10 cellular contexts compared by ENCODE assay signal in genomic region chrX:71637848-71638247, GRCh38. TPM values are rescaled to one million over a fixed set of nuclear protein-coding genes. Genes with fewer than 3 reads are reported as not detected.
DNase-seq lines count a peak whose midpoint lies in the region; ATAC-seq, FAIRE-seq and TF ChIP-seq lines count a peak whose summit lies in the region.
"Had no signal": no experiment of that assay in that cellular context is flagged by ENCODE, and none has a peak within 500 bp of the region (broad histone marks: within the 10 kb centered on the region; RNA-seq: fewer than 3 reads in every experiment).

No MANE protein-coding gene starts in this region.

- CTCF ChIA-PET in GM12878 (lab: Yijun Ruan, JAX), result interaction anchor here (1.3 to 2.8 kb wide), 3 partner anchors 13 to 20 kb away, joined by 4 to 16 read pairs (median 6); no protein-coding TSS in a partner anchor

- H3K27ac ChIP-seq in GM12878 (ENCODE audit: control insufficient read depth, insufficient read depth), result peak overlapping the region; percentile 83
- no peak overlapping the region for H3K27ac ChIP-seq in osteoblast (ENCODE audit: low read depth, low read length)

- H3K9ac ChIP-seq in GM12878 (ENCODE audit: control insufficient read depth, insufficient read depth, low read length), result peak overlapping the region; percentile 49; the same call in 1 of the 2 replicates

- H4K20me1 ChIP-seq in GM12878 (ENCODE audit: control insufficient read depth, insufficient read depth) (no peaks in the 10 kb centered on the region), osteoblast (ENCODE audit: insufficient read depth, low read length) (peaks cover 4% of the 10 kb centered on the region)

- FAIRE-seq in GM12878 (lab: Jason Lieb, UNC), result no peak

- RAD21 ChIA-PET in GM12878 (lab: Charles Lee; ENCODE audit: unreplicated experiment), result interaction anchor here (0.9 to 4.3 kb wide), 6 partner anchors 12 to 104 kb away, joined by 3 to 44 read pairs (median 8); partner anchors contain the start of genes CXCR3 and OGT

- H3K4me1 ChIP-seq in GM12878 (ENCODE audit: control insufficient read depth, insufficient read depth, low read length) (peaks cover 21% of the 10 kb centered on the region), osteoblast (ENCODE audit: insufficient read depth, low read length) (peaks cover 13% of the 10 kb centered on the region)

- peak overlapping the region; percentile 22 for H2AFZ ChIP-seq in GM12878 (ENCODE audit: control insufficient read depth, low read depth, low read length)
- H2AFZ ChIP-seq in osteoblast (ENCODE audit: low read length), result peak overlapping the region; percentile 6

- no peak for TF ChIP-seq CTCF in GM12865 (IDR thresholded peaks at IDR 0.05; ENCODE audit: insufficient read depth, low read depth, low read length, missing control alignments)
- no peak for TF ChIP-seq CTCF in GM12878 (IDR thresholded peaks at IDR 0.05 in 2 of 3, conservative IDR thresholded peaks at IDR 0.05 in 1 of 3; ENCODE audit: control insufficient read depth in 2 of 3, extremely low read depth in 1 of 3, insufficient read depth in 1 of 3, low read depth in 3 of 3, low read length in 3 of 3)
- no peak for TF ChIP-seq CTCF in osteoblast (IDR thresholded peaks at IDR 0.05; ENCODE audit: extremely low read depth, low read depth, low read length)

- in situ Hi-C loops in GM12878 (cut with MboI), result no loop called here

- no peaks in the 10 kb centered on the region for H3K79me2 ChIP-seq in GM12878 (ENCODE audit: control insufficient read depth, insufficient read depth, low read length)
- H3K79me2 ChIP-seq in osteoblast (ENCODE audit: insufficient read depth, low read length), result no peaks in the 10 kb centered on the region

- no TSS peak for BruUV-seq in GM12878 (replicated peaks; lab: Mats Ljungman, UMichigan)

- 0 out of 4 replicates have a peak, but pooled peaks of 1 of the 2 experiments have one; percentile 11 for TF ChIP-seq EP300 in GM12878 (IDR thresholded peaks at IDR 0.05; ENCODE audit: borderline replicate concordance in 1 of 2, control insufficient read depth in 1 of 2, low read depth in 2 of 2, low read length in 2 of 2)

- H3K27me3 ChIP-seq in GM12878 (replicated peaks in 1 of 2; ENCODE audit: control insufficient read depth in 2 of 2, insufficient read depth in 2 of 2, low read length in 1 of 2) (no peaks in the 10 kb centered on the region), osteoblast (ENCODE audit: insufficient read depth, low read length) (peaks cover 3% of the 10 kb centered on the region)

- no peaks in the 10 kb centered on the region for H3K36me3 ChIP-seq in GM12878 (ENCODE audit: control insufficient read depth in 2 of 2, insufficient read depth in 2 of 2, low read length in 1 of 2)
- H3K36me3 ChIP-seq in osteoblast (ENCODE audit: insufficient read depth, low read length), result no peaks in the 10 kb centered on the region

- SMC1A ChIA-PET in GM12878 (lab: Charles Lee; ENCODE audit: uncharacterized antibody, unreplicated experiment), result interaction anchor here (1.0 to 8.9 kb wide), 4 partner anchors 17 to 104 kb away, joined by 3 to 119 read pairs (median 6); partner anchors contain the start of genes CXCR3 and OGT

- ATAC-seq in HG02852 (IDR thresholded peaks at IDR 0.05; ENCODE audit: unreplicated experiment), result peak; percentile 51
- peak; percentile 65 for ATAC-seq in GM12878
- no peak for ATAC-seq in HG03520 (IDR thresholded peaks at IDR 0.05; ENCODE audit: unreplicated experiment)
- ATAC-seq in HG03139 (IDR thresholded peaks at IDR 0.05; ENCODE audit: unreplicated experiment), result no peak

- H3K4me2 ChIP-seq in GM12878 (ENCODE audit: control insufficient read depth, insufficient read depth) (peak overlapping the region; percentile 51; the same call in 1 of the 2 replicates), osteoblast (ENCODE audit: insufficient read depth, low read length) (peak overlapping the region; percentile 47)

- TF ChIP-seq POLR2A in GM12878 (IDR thresholded peaks at IDR 0.05; ENCODE audit: low read depth, low read length), result no peak

- WGBS in GM12878 (ENCODE audit: insufficient coverage, insufficient replicate concordance, low lambda C conversion rate, missing lambda C conversion rate), result 3% methylated on average over 4 of the region's 4 CpGs

- H3K4me3 ChIP-seq in GM12865 (ENCODE audit: low read depth, low read length), result peak overlapping the region; percentile 39
- H3K4me3 ChIP-seq in GM12878, result 0 out of 2 replicates have a peak overlapping the region, but pooled peaks have one; percentile 10
- H3K4me3 ChIP-seq in osteoblast (ENCODE audit: insufficient read depth, low read length), result peak overlapping the region; percentile 7

- DNase-seq in GM12865 (ENCODE audit: low read depth) (peak; percentile 58), GM12878 (ENCODE audit: low read depth, low spot score) (no peak), osteoblast (ENCODE audit: insufficient read length, low spot score, missing footprints) (peak; percentile 80), HPDE6-E6E7 (ENCODE audit: extremely low spot score) (no peak)
- DNase-seq in stimulated activated CD4-positive, alpha-beta T cell treated with anti-CD3 and anti-CD28 coated beads, Interleukin-4, amount 100 ng/mL, for 1 hour, result no peak
- DNase-seq: activated CD4-positive, alpha-beta T cell treated with anti-CD3 and anti-CD28 coated beads, Interleukin-2, amount 10 ng/mL, durations not matched to agents 24 days and 14 days; NCI-H446 had no signal

- no peak for TF ChIP-seq RAD21 in GM12878 (IDR thresholded peaks at IDR 0.05; ENCODE audit: insufficient read depth, low read depth, low read length)

- no peaks in the 10 kb centered on the region for H3K9me3 ChIP-seq in GM12878 (replicated peaks; ENCODE audit: control insufficient read depth, insufficient read depth, low read length)
- no peaks in the 10 kb centered on the region for H3K9me3 ChIP-seq in osteoblast (ENCODE audit: low read depth, low read length)

- POLR2A ChIA-PET in GM12878 (lab: Charles Lee), result interaction anchor here (0.6 kb wide), 1 partner anchor 15 kb away, joined by 4 read pairs; no protein-coding TSS in a partner anchor

- intact Hi-C loops in GM12878 (cut with micrococcal nuclease; ENCODE audit: unreplicated experiment), result no loop called here

TF ChIP-seq in GM12878, 131 proteins besides CTCF, POLR2A, EP300 and RAD21 (continues in another document):
- TF ChIP-seq CHD1 (IDR thresholded peaks at IDR 0.05; ENCODE audit: low read depth, low read length) (no peak), E2F4 (IDR thresholded peaks at IDR 0.05; ENCODE audit: low read depth, low read length) (no peak), RB1 (IDR thresholded peaks at IDR 0.05; ENCODE audit: borderline replicate concordance) (no peak), MXI1 (IDR thresholded peaks at IDR 0.05; ENCODE audit: low read depth, low read length) (0 out of 2 replicates have a peak, but pooled peaks have one; percentile 31), HDAC6 (IDR thresholded peaks at IDR 0.05; ENCODE audit: unreplicated experiment) (no peak), SIX5 (IDR thresholded peaks at IDR 0.05; ENCODE audit: low read depth, low read length, severe bottlenecking) (no peak), PML (IDR thresholded peaks at IDR 0.05; ENCODE audit: low read length) (no peak), CREB1 (IDR thresholded peaks at IDR 0.05; ENCODE audit: low read depth) (peak; percentile 40; the same call in 1 of the 2 replicates)

RNA-seq across cellular contexts. Expression of gene CXCR3, which starts 19.5 kb away (rescaled TPM):
- 7.8 and 8.0 TPM in 2 replicates for total RNA-seq in GM12878 (2013; cell fraction: nucleolus; rRNA removed)
- total RNA-seq in GM12878 (2014; rRNA removed) (18.0 and 24.9 TPM in 2 replicates), GM12878 (2014; rRNA removed; fragmentation: Illumina TruSeq; extraction: Trizol) (4.5 and 6.8 TPM in 2 replicates), GM12878 (2021) (45.4 and 48.2 TPM in 2 replicates), osteoblast (not detected in 2 replicates)
- polyA plus RNA-seq in GM12878 (2011; ENCODE audit: low read depth), result 20.9 TPM
- polyA plus RNA-seq in GM12878 (2011; rRNA removed) (0.37 and 3.0 TPM in 2 replicates), GM12878 (2014; fragmentation: Illumina TruSeq; extraction: Trizol) (1.7 and 11.7 TPM in 2 replicates), GM12878 (2014; fragmentation: Nextera tagmentation; extraction: Ambion mirVana) (1 to 10 TPM; 1.4 to 6.7 TPM), GM12878 (2014; rRNA removed) (19.7 and 27.7 TPM in 2 replicates), GM12878 (2016; fragmentation: Nextera tagmentation; extraction: Ambion mirVana) (10 to 100 TPM; 47.6 to 48.0 TPM)
- polyA plus RNA-seq in GM12878 (2011; cell fraction: cytosol; rRNA removed), result 5.1 and 8.0 TPM in 2 replicates
- polyA plus RNA-seq in GM12878 (2011; cell fraction: nucleus; rRNA removed), result 12.0 and 20.8 TPM in 2 replicates
- 24.8 and 41.5 TPM in 2 replicates for polyA plus RNA-seq in GM12878 (2012)
- polyA minus RNA-seq in GM12878 (2011; rRNA and poly(A)+ RNA removed), result 3.9 and 8.1 TPM in 2 replicates
- polyA minus RNA-seq in GM12878 (2011; cell fraction: cytosol; rRNA and poly(A)+ RNA removed), result 7.7 and 10.4 TPM in 2 replicates
- polyA minus RNA-seq in GM12878 (2011; cell fraction: nucleus; rRNA and poly(A)+ RNA removed), result 12.7 and 27.5 TPM in 2 replicates

RNA-seq across cellular contexts. Expression of gene GCNA, which starts 59.6 kb away (rescaled TPM):
- total RNA-seq in GM12878 (2013; cell fraction: nucleolus; rRNA removed), result 5.3 and 7.3 TPM in 2 replicates
- 0.62 and 1.8 TPM in 2 replicates for total RNA-seq in GM12878 (2014; rRNA removed)
- total RNA-seq in GM12878 (2014; rRNA removed; fragmentation: Illumina TruSeq; extraction: Trizol), result 1.4 and 1.9 TPM in 2 replicates
- total RNA-seq in GM12878 (2021), result 1.0 and 1.3 TPM in 2 replicates
- 0.51 TPM for polyA plus RNA-seq in GM12878 (2011; ENCODE audit: low read depth)
- polyA plus RNA-seq in GM12878 (2011; rRNA removed), result 1.3 and 2.1 TPM in 2 replicates
- polyA plus RNA-seq in GM12878 (2011; cell fraction: cytosol; rRNA removed), result 0.51 and 0.53 TPM in 2 replicates
- 4.2 and 6.0 TPM in 2 replicates for polyA plus RNA-seq in GM12878 (2011; cell fraction: nucleus; rRNA removed)
- 0.58 and 1.4 TPM in 2 replicates for polyA plus RNA-seq in GM12878 (2012)
- polyA plus RNA-seq in GM12878 (2014; fragmentation: Illumina TruSeq; extraction: Trizol), result 1.6 and 2.8 TPM in 2 replicates
- polyA plus RNA-seq in GM12878 (2014; fragmentation: Nextera tagmentation; extraction: Ambion mirVana), result 1 to 10 TPM in 1 of 2 experiments, under 1 TPM in 1; 0.69 to 1.1 TPM
- polyA plus RNA-seq in GM12878 (2014; rRNA removed), result 0.81 and 1.4 TPM in 2 replicates
- under 1 TPM; 0.37 to 0.72 TPM for polyA plus RNA-seq in GM12878 (2016; fragmentation: Nextera tagmentation; extraction: Ambion mirVana)
- polyA minus RNA-seq in GM12878 (2011; rRNA and poly(A)+ RNA removed), result 1.3 and 1.8 TPM in 2 replicates
- polyA minus RNA-seq in GM12878 (2011; cell fraction: cytosol; rRNA and poly(A)+ RNA removed), result not detected in 2 replicates
- polyA minus RNA-seq in GM12878 (2011; cell fraction: nucleus; rRNA and poly(A)+ RNA removed), result 1.3 and 1.6 TPM in 2 replicates
- total RNA-seq in osteoblast, result 4.3 and 4.4 TPM in 2 replicates

Comparison
In these comparisons a context has a peak if more than half of its experiments do, and no peak if none do; other contexts are left out.
1. DNase-seq: peak in GM12865 (single experiment) and osteoblast (single experiment); none in GM12878 (single experiment), HPDE6-E6E7 (single experiment) and stimulated activated CD4-positive, alpha-beta T cell treated with anti-CD3 and anti-CD28 coated beads, Interleukin-4, amount 100 ng/mL, for 1 hour (single experiment).
2. ATAC-seq: peak in HG02852 (single experiment) and GM12878 (single experiment); none in HG03520 (single experiment) and HG03139 (single experiment).
3. Peak in every context shown above with its lines, with median percentiles within 50 percentile points of each other: H3K4me3 ChIP-seq.